Comparison of ENCODE assay signal across 9 cellular contexts in genomic region chr1:24186711-24186992, GRCh38. TPM values are rescaled to one million over a fixed set of nuclear protein-coding genes. Genes with fewer than 3 reads are reported as not detected.
DNase-seq lines count a peak whose midpoint lies in the region; ATAC-seq and TF ChIP-seq lines count a peak whose summit lies in the region.
"Had no signal": no experiment of that assay in that cellular context is flagged by ENCODE, and none has a peak within 500 bp of the region (broad histone marks: within the 10 kb centered on the region; RNA-seq: fewer than 3 reads in every experiment).

No MANE protein-coding gene starts in this region.

- H3K9ac ChIP-seq in KMS-11: peak overlapping the region; percentile 68

- no peaks in the 10 kb centered on the region for H4K20me1 ChIP-seq in KMS-11 (ENCODE audit: insufficient read depth)

- peak overlapping the region; percentile 78 to 86 (median 84) for H3K4me3 Mint-ChIP-seq in naive thymus-derived CD4-positive, alpha-beta T cell

- no TSS peak for BruUV-seq in A673 (replicated peaks; lab: Mats Ljungman, UMichigan)

- H3K36me3 ChIP-seq in A673 (ENCODE audit: insufficient read depth, low read length, poor library complexity, severe bottlenecking) (no peaks in the 10 kb centered on the region), KMS-11 (ENCODE audit: insufficient read depth) (no peaks in the 10 kb centered on the region)
- no peaks in the 10 kb centered on the region for H3K36me3 ChIP-seq in naive thymus-derived CD4-positive, alpha-beta T cell (ENCODE audit: control insufficient read depth in 2 of 3, insufficient read depth in 3 of 3, low read length in 3 of 3)

- CTCF ChIA-PET in A673 (lab: Charles Lee): no interaction called here
- CTCF ChIA-PET in naive thymus-derived CD4-positive, alpha-beta T cell (lab: Charles Lee): interaction anchor here (2.8 kb wide), 1 partner anchor 205 kb away, joined by 14 read pairs; no protein-coding TSS in a partner anchor

- no peak for DNase-seq in A673 (ENCODE audit: low spot score)
- peak in 1 of 10 donors; percentile 33 for DNase-seq in dorsolateral prefrontal cortex
- no peak for DNase-seq in naive thymus-derived CD4-positive, alpha-beta T cell
- no peak for DNase-seq in HK-2 (ENCODE audit: unreplicated experiment)
- no peak for DNase-seq in GM03348 (ENCODE audit: low spot score)
- DNase-seq: kidney glomerular epithelial cell had no signal

- peak overlapping the region; percentile 56 for H3K27ac ChIP-seq in A673 (ENCODE audit: low read depth, low read length, poor library complexity, severe bottlenecking)
- H3K27ac ChIP-seq in KMS-11: peak overlapping the region; percentile 18; the same call in 1 of the 2 replicates
- H3K27ac ChIP-seq in dorsolateral prefrontal cortex: peak overlapping the region in 16 of 59 donors; percentile 13 to 78 (median 44)
- H3K27ac ChIP-seq in naive thymus-derived CD4-positive, alpha-beta T cell (ENCODE audit: low read depth, low read length): peak overlapping the region; percentile 65

- H3K36me3 Mint-ChIP-seq in naive thymus-derived CD4-positive, alpha-beta T cell: peaks cover 0 to 5% (median 0%) of the 10 kb centered on the region in 5 donors

- no peak for TF ChIP-seq CTCF in A673 (conservative IDR thresholded peaks at IDR 0.05; ENCODE audit: low read depth, low read length)
- no peak for TF ChIP-seq CTCF in KMS-11 (conservative IDR thresholded peaks at IDR 0.05; ENCODE audit: low read depth, low read length)
- TF ChIP-seq CTCF in dorsolateral prefrontal cortex (IDR thresholded peaks at IDR 0.05 in 54 of 56, conservative IDR thresholded peaks at IDR 0.05 in 2 of 56; ENCODE audit: low read depth in 1 of 56, partially characterized antibody in 56 of 56): no peak

- no peaks in the 10 kb centered on the region for H3K27me3 ChIP-seq in A673 (replicated peaks; ENCODE audit: insufficient read depth, low read depth, low read length, poor library complexity)
- no peaks in the 10 kb centered on the region for H3K27me3 ChIP-seq in KMS-11 (ENCODE audit: insufficient read depth, low read depth)
- peaks cover 0 to 9% (median 0%) of the 10 kb centered on the region in 45 donors for H3K27me3 ChIP-seq in dorsolateral prefrontal cortex
- H3K27me3 ChIP-seq in naive thymus-derived CD4-positive, alpha-beta T cell (ENCODE audit: control insufficient read depth in 2 of 2, insufficient read depth in 2 of 2, low read length in 2 of 2): no peaks in the 10 kb centered on the region

- peak overlapping the region; percentile 72 for H2AFZ ChIP-seq in KMS-11 (ENCODE audit: low read depth)

- intact Hi-C loops in A673 (cut with micrococcal nuclease; ENCODE audit: unreplicated experiment) (no loop called here), dorsolateral prefrontal cortex (cut with DNase I) (no loop called here)
- intact Hi-C loops in naive thymus-derived CD4-positive, alpha-beta T cell (cut with micrococcal nuclease): loop anchor here (5.0 kb wide), 1 partner anchor 34 kb away; no protein-coding TSS in a partner anchor

- peaks cover 16 to 34% (median 32%) of the 10 kb centered on the region in 7 donors for H3K4me1 Mint-ChIP-seq in naive thymus-derived CD4-positive, alpha-beta T cell

- no peak for TF ChIP-seq POLR2A in GM18505 (IDR thresholded peaks at IDR 0.05; ENCODE audit: borderline replicate concordance, extremely low read depth, insufficient read depth, insufficient read length)

- H3K27ac Mint-ChIP-seq in naive thymus-derived CD4-positive, alpha-beta T cell: peak overlapping the region in 7 of 9 donors; percentile 33 to 74 (median 63)

- H3K4me1 ChIP-seq in A673 (ENCODE audit: insufficient read depth, low read length, poor library complexity, severe bottlenecking): no peaks in the 10 kb centered on the region
- peaks cover 47% of the 10 kb centered on the region for H3K4me1 ChIP-seq in KMS-11 (ENCODE audit: low read depth, poor library complexity, severe bottlenecking)
- H3K4me1 ChIP-seq in naive thymus-derived CD4-positive, alpha-beta T cell (ENCODE audit: control insufficient read depth in 2 of 2, insufficient read depth in 2 of 2, low read length in 2 of 2): peaks cover 16 to 27% of the 10 kb centered on the region in 2 donors

- H3K4me3 ChIP-seq in A673 (ENCODE audit: low read depth, low read length, poor library complexity, severe bottlenecking) (peak overlapping the region; percentile 62), KMS-11 (IDR thresholded peaks at IDR 0.05; ENCODE audit: insufficient read depth, low read depth, low read length) (peak overlapping the region; percentile 83), dorsolateral prefrontal cortex (peak overlapping the region; percentile 44 to 77 (median 64))
- H3K4me3 ChIP-seq in naive thymus-derived CD4-positive, alpha-beta T cell (ENCODE audit: low read length): peak overlapping the region; percentile 73

- POLR2A ChIA-PET in A673 (lab: Charles Lee; ENCODE audit: low non-redundant PET): no interaction called here
- POLR2A ChIA-PET in naive thymus-derived CD4-positive, alpha-beta T cell (lab: Charles Lee): no interaction called here

- H3K79me2 ChIP-seq in KMS-11 (ENCODE audit: insufficient read depth, low read depth): peaks cover 18% of the 10 kb centered on the region; the same call in 1 of the 2 replicates

- H3K4me2 ChIP-seq in KMS-11: peak overlapping the region; percentile 60

- H3K27me3 Mint-ChIP-seq in naive thymus-derived CD4-positive, alpha-beta T cell: peaks cover 0 to 13% (median 0%) of the 10 kb centered on the region in 5 donors

- peaks cover 0 to 3% (median 0%) of the 10 kb centered on the region in 11 donors for H3K9me3 Mint-ChIP-seq in naive thymus-derived CD4-positive, alpha-beta T cell

- no peak for ATAC-seq in naive thymus-derived CD4-positive, alpha-beta T cell
- no peak for ATAC-seq in GM18505 (IDR thresholded peaks at IDR 0.05; ENCODE audit: unreplicated experiment)
- no peak for ATAC-seq in HG03378 (IDR thresholded peaks at IDR 0.05; ENCODE audit: unreplicated experiment)

- no peaks in the 10 kb centered on the region for H3K9me3 ChIP-seq in A673 (ENCODE audit: low read depth, low read length, poor library complexity, severe bottlenecking)
- no peaks in the 10 kb centered on the region for H3K9me3 ChIP-seq in naive thymus-derived CD4-positive, alpha-beta T cell (ENCODE audit: control insufficient read depth in 2 of 3, low read length in 3 of 3)

RNA-seq across cellular contexts. Expression of gene IFNLR1, which starts 0.4 kb away (rescaled TPM):
- total RNA-seq in A673 (2021) (1.4 and 2.0 TPM in 2 replicates), dorsolateral prefrontal cortex (1 to 10 TPM in 118 of 120 experiments, under 1 TPM in 2; 0.84 to 4.8 (median 2.4) TPM)
- 1 to 10 TPM; 1.0 to 3.9 (median 2.6) TPM for total RNA-seq in naive thymus-derived CD4-positive, alpha-beta T cell
- polyA plus RNA-seq in naive thymus-derived CD4-positive, alpha-beta T cell: under 1 TPM; 0.08 to 0.75 TPM

RNA-seq across cellular contexts. Expression of gene IL22RA1, which starts 43.7 kb away (rescaled TPM):
- 0.24 TPM in 2 replicates for total RNA-seq in A673 (2021)
- total RNA-seq in dorsolateral prefrontal cortex: under 1 TPM in 15 of 120 experiments, not detected in 105; 0.11 to 0.34 (median 0.24) TPM
- not detected for total RNA-seq in naive thymus-derived CD4-positive, alpha-beta T cell
- polyA plus RNA-seq in naive thymus-derived CD4-positive, alpha-beta T cell: not detected

Comparison
In these comparisons a context has a peak if more than half of its experiments do, and no peak if none do; other contexts are left out.
1. intact Hi-C loops: an anchor here in naive thymus-derived CD4-positive, alpha-beta T cell (5.0 kb wide); none called in A673 and dorsolateral prefrontal cortex.